In genomic region chr1:218496561-218496960, GRCh38 we compare ENCODE assay signal across 1 cellular context.
TF ChIP-seq lines count a peak whose summit lies in the region.

No MANE protein-coding gene starts in this region.

TF ChIP-seq in Ishikawa, 13 proteins besides CTCF, POLR2A, EP300 and RAD21 (continued from another document):
- peak; percentile 81; the same call in 1 of the 2 replicates for TF ChIP-seq FOXM1 (IDR thresholded peaks at IDR 0.05; ENCODE audit: borderline replicate concordance, low read depth)
- TF ChIP-seq ZBTB7A (IDR thresholded peaks at IDR 0.05; ENCODE audit: low read depth) = no peak
- TF ChIP-seq REST (IDR thresholded peaks at IDR 0.05; ENCODE audit: low read depth) = no peak
- TF ChIP-seq CEBPB (IDR thresholded peaks at IDR 0.05) = 0 out of 2 replicates have a peak, but pooled peaks have one; percentile 23
- TF ChIP-seq YY1 (IDR thresholded peaks at IDR 0.05; ENCODE audit: low read depth) = no peak
